Comparison of ENCODE assay signal across 8 cellular contexts in the genomic region with DNA sequence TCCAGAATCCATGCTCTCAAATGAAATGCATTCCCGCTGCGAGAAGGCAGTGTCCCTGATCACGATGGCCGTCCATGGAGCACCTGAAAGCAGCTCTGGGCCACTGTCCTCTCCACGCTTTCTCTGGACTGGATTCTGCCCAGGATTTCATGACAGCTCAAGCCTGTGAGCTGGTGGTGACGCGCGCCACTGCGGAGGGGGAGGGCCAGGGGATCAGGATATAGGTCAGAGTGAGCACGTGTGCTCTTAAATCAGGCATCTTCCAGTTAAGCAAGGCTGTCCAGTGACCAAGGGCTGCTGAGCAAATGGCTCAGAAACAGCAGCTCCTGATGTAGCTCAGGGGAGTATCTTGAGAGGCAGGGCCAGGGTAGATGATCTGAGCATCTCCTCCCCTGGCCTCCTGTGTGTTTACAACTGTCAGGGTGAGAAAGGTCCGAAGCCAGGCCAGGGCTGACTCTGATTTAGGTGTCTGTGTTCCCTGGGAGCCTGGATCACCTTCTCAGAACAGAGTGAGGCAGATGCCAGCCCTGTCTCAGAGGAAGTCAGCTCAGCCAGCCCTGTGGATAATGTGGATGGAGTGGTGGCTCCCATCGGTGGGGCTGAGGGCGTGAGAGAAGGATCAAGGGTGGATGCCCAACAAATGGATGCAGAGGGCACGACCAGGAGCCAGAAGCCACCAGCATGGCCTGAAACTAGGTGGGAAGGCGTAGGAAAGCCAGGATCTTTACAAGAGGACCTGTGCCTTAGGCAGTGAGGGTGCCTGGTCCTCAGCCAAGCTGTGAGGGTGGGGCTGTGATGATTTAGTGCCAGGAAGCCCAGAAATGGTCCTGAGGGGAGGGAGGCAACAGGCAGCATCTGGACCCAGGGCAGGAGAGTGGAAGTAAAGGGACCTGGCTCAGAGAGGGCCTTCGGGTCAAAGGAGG. TPM values are rescaled to one million over a fixed set of nuclear protein-coding genes. Genes with fewer than 3 reads are reported as not detected.
A peak's percentile ranks its signal among the peaks of the same experiment; 100 is the strongest.
DNase-seq lines count a peak whose midpoint lies in the region; ATAC-seq and TF ChIP-seq lines count a peak whose summit lies in the region.

No MANE protein-coding gene starts in this region.

- peaks cover 45% of the 10 kb centered on the region for H3K4me1 Mint-ChIP-seq in T-helper 17 cell

- ATAC-seq in DND-41 (ENCODE audit: insufficient read depth, low read depth) (0 out of 3 replicates have a peak, but pooled peaks have one; percentile 22), T-helper 17 cell (peak; percentile 32), psoas muscle (peak; percentile 46 to 88 (median 77)), GM19467 (IDR thresholded peaks at IDR 0.05; ENCODE audit: unreplicated experiment) (no peak)

- DNase-seq in DND-41 (no peak), T-helper 17 cell (no peak), fibroblast of the aortic adventitia (ENCODE audit: low read depth) (peak; percentile 47), psoas muscle (peak; percentile 77 to 85), EL (no peak), SIG-M5 treated with dmso at 0.1 percent for 504 hours (lab: John Stamatoyannopoulos, UW; ENCODE audit: unreplicated experiment) (no peak), RPMI8226 (no peak)

- H3K4me3 ChIP-seq in DND-41 (ENCODE audit: low read depth in 1 of 2, low read length in 2 of 2) = no peak overlapping the region
- H3K4me3 ChIP-seq in fibroblast of the aortic adventitia (ENCODE audit: low read depth, low read length) = no peak overlapping the region
- H3K4me3 ChIP-seq in psoas muscle = no peak overlapping the region

- H3K27me3 Mint-ChIP-seq in T-helper 17 cell = no peaks in the 10 kb centered on the region

- no peak overlapping the region for H2AFZ ChIP-seq in DND-41 (ENCODE audit: low read depth, low read length)

- H3K36me3 Mint-ChIP-seq in T-helper 17 cell (ENCODE audit: low read depth) = peaks cover 17% of the 10 kb centered on the region

- H3K4me3 Mint-ChIP-seq in T-helper 17 cell = peak overlapping the region; percentile 39

- no peak overlapping the region for H3K27ac Mint-ChIP-seq in T-helper 17 cell

- no peak for TF ChIP-seq CTCF in DND-41 (IDR thresholded peaks at IDR 0.05; ENCODE audit: borderline replicate concordance, extremely low read depth, low read length, poor library complexity, severe bottlenecking)
- no peak for TF ChIP-seq CTCF in fibroblast of the aortic adventitia (IDR thresholded peaks at IDR 0.05; ENCODE audit: insufficient read depth, low read length)
- no peak for TF ChIP-seq CTCF in psoas muscle (IDR thresholded peaks at IDR 0.05)

- 49 to 55% (median 50%) methylated on average over 16 of the region's 16 CpGs for WGBS in psoas muscle, 3 donors

- H3K4me1 ChIP-seq in DND-41 (ENCODE audit: insufficient read depth, low read length) (no peaks in the 10 kb centered on the region), psoas muscle (no peaks in the 10 kb centered on the region)

- H3K79me2 ChIP-seq in DND-41 (ENCODE audit: insufficient read depth, low read length) = no peaks in the 10 kb centered on the region

- no peaks in the 10 kb centered on the region for H4K20me1 ChIP-seq in DND-41 (ENCODE audit: insufficient read depth, low read length)

- H3K27me3 ChIP-seq in DND-41 (ENCODE audit: insufficient read depth, low read length, poor library complexity) (no peaks in the 10 kb centered on the region), psoas muscle (ENCODE audit: insufficient read depth in 3 of 3, low read length in 2 of 3) (no peaks in the 10 kb centered on the region)

- H3K27ac ChIP-seq in DND-41 (ENCODE audit: low read length) (no peak overlapping the region), psoas muscle (peak overlapping the region; percentile 0)

- intact Hi-C loops in psoas muscle (cut with DNase I) = no loop called here

- H3K9me3 ChIP-seq in DND-41 (ENCODE audit: insufficient read depth, low read length, severe bottlenecking) (no peaks in the 10 kb centered on the region), T-helper 17 cell (ENCODE audit: control insufficient read depth, low read length, poor library complexity, severe bottlenecking) (no peaks in the 10 kb centered on the region), psoas muscle (no peaks in the 10 kb centered on the region)

- H3K9ac ChIP-seq in DND-41 (ENCODE audit: low read depth, low read length) = no peak overlapping the region

- H3K4me2 ChIP-seq in DND-41 (ENCODE audit: insufficient read depth, low read length) = no peak overlapping the region

- peaks cover 42% of the 10 kb centered on the region for H3K36me3 ChIP-seq in DND-41 (ENCODE audit: insufficient read depth, low read length)
- peaks cover 0 to 34% of the 10 kb centered on the region in 2 donors for H3K36me3 ChIP-seq in psoas muscle (ENCODE audit: insufficient read depth in 1 of 2, low read depth in 1 of 2)

RNA-seq across cellular contexts. Expression of gene ELK3, which starts 55.3 kb away (rescaled TPM):
- 10 to 100 TPM; 68.8 to 71.2 TPM for total RNA-seq in T-helper 17 cell
- total RNA-seq in fibroblast of the aortic adventitia (ENCODE audit: low replicate concordance) = 18.6 and 75.0 TPM in 2 replicates
- 10 to 100 TPM in 2 of 4 donors, 1 to 10 TPM in 2; 7.8 to 12.6 (median 10.0) TPM for total RNA-seq in psoas muscle
- 10 to 100 TPM in 1 of 3 donors, 1 to 10 TPM in 2; 3.7 to 13.9 (median 4.8) TPM for polyA plus RNA-seq in psoas muscle

Comparison
In these comparisons a context has a peak if more than half of its experiments do, and no peak if none do; other contexts are left out.
1. DNase-seq: peak in fibroblast of the aortic adventitia (single experiment) and psoas muscle (2 of 2); none in DND-41 (single experiment), T-helper 17 cell (0 of 3), EL (single experiment), SIG-M5 treated with dmso at 0.1 percent for 504 hours (single experiment) and RPMI8226 (single experiment).